Comparison of ENCODE assay signal across 8 cellular contexts in the genomic region with DNA sequence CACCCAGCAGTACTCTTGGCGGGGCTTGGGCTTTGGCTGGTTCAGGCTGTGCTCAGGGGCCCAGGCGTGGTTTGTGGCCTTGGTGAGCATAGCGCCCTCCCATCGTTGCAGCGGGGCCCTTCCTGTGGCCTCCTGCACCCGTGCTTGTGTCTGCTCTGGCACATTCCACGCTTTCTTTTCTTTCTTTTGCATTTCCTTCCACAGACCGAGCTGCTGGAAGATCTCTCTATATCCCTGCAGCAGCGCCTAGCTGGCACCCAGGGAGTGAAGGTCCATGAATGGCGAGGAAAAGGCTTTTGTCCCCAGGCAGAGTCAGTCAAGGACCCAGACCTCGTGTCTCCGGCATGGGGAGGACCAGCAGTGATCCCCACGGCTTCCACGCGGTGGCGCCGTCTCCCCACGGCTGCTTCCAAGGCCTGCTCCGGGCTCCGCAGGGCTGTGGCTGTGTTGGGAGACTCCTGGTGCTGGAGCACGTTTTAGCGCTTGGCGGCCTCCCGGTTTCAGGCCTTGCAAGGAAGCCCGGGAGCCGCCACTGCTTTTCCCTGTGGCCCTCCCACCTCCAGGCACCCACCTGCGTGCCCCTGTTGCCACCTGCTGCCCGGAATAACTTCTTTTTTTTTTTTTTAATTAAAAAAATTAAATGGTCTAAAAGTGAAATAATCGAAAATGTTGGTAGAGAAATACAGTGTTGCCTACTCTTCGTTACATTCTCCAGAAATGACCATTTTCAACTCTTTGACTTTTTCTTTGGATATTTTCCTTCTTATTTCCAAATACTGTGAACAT. TPM values are rescaled to one million over a fixed set of nuclear protein-coding genes. Genes with fewer than 3 reads are reported as not detected.
DNase-seq lines count a peak whose midpoint lies in the region; ATAC-seq, FAIRE-seq and TF ChIP-seq lines count a peak whose summit lies in the region.

No MANE protein-coding gene starts in this region.

- ATAC-seq in HG03469 (IDR thresholded peaks at IDR 0.05; ENCODE audit: unreplicated experiment) (peak; percentile 84), Panc1 (peak; percentile 98)
- peak; percentile 93 to 97 for ATAC-seq in activated T-cell treated with anti-CD3 and anti-CD28 coated beads, Interleukin-2, amount 50 U/mL, for 72 hours (replicated peaks in 1 of 2)
- peak; percentile 89 for ATAC-seq in stimulated activated naive CD8-positive, alpha-beta T cell treated with anti-CD3 and anti-CD28 coated beads, Interleukin-15, amount 100 ng/mL, for 72 hours

- H3K27ac ChIP-seq in Panc1 (ENCODE audit: low read length): no peak overlapping the region
- no peak overlapping the region for H3K27ac ChIP-seq in neural progenitor cell

- intact Hi-C loops in Panc1 (cut with micrococcal nuclease; ENCODE audit: unreplicated experiment): loop anchor here (5.0 kb wide), 2 partner anchors 217 to 507 kb away; no protein-coding TSS in a partner anchor

- no peak overlapping the region for H3K4me2 ChIP-seq in neural progenitor cell

- POLR2A ChIA-PET in Panc1 (lab: Charles Lee): no interaction called here

- H3F3A ChIP-seq in neural progenitor cell (ENCODE audit: low read depth): no peaks in the 10 kb centered on the region

- H3K36me3 Mint-ChIP-seq in activated T-cell treated with anti-CD3 and anti-CD28 coated beads, Interleukin-2, amount 50 U/mL, for 72 hours (ENCODE audit: insufficient read depth in 2 of 2): no peaks in the 10 kb centered on the region
- peaks cover 3% of the 10 kb centered on the region for H3K36me3 Mint-ChIP-seq in neural progenitor cell

- H3K9me3 ChIP-seq in Panc1 (ENCODE audit: control insufficient read depth, insufficient read depth, low read depth, low read length) (no peaks in the 10 kb centered on the region), neural progenitor cell (ENCODE audit: low read depth) (no peaks in the 10 kb centered on the region)

- peak overlapping the region; percentile 52 to 57 for H3K4me3 Mint-ChIP-seq in activated T-cell treated with anti-CD3 and anti-CD28 coated beads, Interleukin-2, amount 50 U/mL, for 72 hours
- no peak overlapping the region for H3K4me3 Mint-ChIP-seq in neural progenitor cell
- peak overlapping the region in 1 of 2 donors; percentile 46 for H3K4me3 Mint-ChIP-seq in stimulated activated naive CD8-positive, alpha-beta T cell treated with anti-CD3 and anti-CD28 coated beads, Interleukin-15, amount 100 ng/mL, for 72 hours

- H3K4me1 ChIP-seq in Panc1 (ENCODE audit: control insufficient read depth, insufficient read depth, low read length) (0 out of 2 replicates have a peak, but pooled peaks cover 4% of the 10 kb centered on the region), neural progenitor cell (no peaks in the 10 kb centered on the region)

- H3K4me1 Mint-ChIP-seq in activated T-cell treated with anti-CD3 and anti-CD28 coated beads, Interleukin-2, amount 50 U/mL, for 72 hours (ENCODE audit: low read depth): peaks cover 10% of the 10 kb centered on the region
- peaks cover 15% of the 10 kb centered on the region for H3K4me1 Mint-ChIP-seq in neural progenitor cell
- peaks cover 19% of the 10 kb centered on the region for H3K4me1 Mint-ChIP-seq in stimulated activated naive CD8-positive, alpha-beta T cell treated with anti-CD3 and anti-CD28 coated beads, Interleukin-15, amount 100 ng/mL, for 72 hours

- no TSS peak for BruUV-seq in Panc1 (replicated peaks; lab: Mats Ljungman, UMichigan)

- H3K27me3 Mint-ChIP-seq in activated T-cell treated with anti-CD3 and anti-CD28 coated beads, Interleukin-2, amount 50 U/mL, for 72 hours (ENCODE audit: low read depth): no peaks in the 10 kb centered on the region
- H3K27me3 Mint-ChIP-seq in neural progenitor cell (ENCODE audit: insufficient read depth, low read depth): peaks cover 6% of the 10 kb centered on the region
- H3K27me3 Mint-ChIP-seq in stimulated activated naive CD8-positive, alpha-beta T cell treated with anti-CD3 and anti-CD28 coated beads, Interleukin-15, amount 100 ng/mL, for 72 hours: peaks cover 30% of the 10 kb centered on the region

- H3K36me3 ChIP-seq in Panc1 (ENCODE audit: control insufficient read depth, insufficient read depth, low read length) (no peaks in the 10 kb centered on the region), neural progenitor cell (no peaks in the 10 kb centered on the region)

- in situ Hi-C loops in Panc1 (cut with HindIII; ENCODE audit: low pct_unique_long_range_greater_than_20kb, low sequenced_read_pairs): no loop called here

- FAIRE-seq in GM19239 (lab: Jason Lieb, UNC): no peak

- DNase-seq in AG09319 (ENCODE audit: extremely low read depth, low read depth) (no peak), GM19239 (ENCODE audit: insufficient read length, low spot score) (peak; percentile 78), Panc1 (ENCODE audit: low read depth, low spot score) (peak; percentile 51), fibroblast of pulmonary artery (ENCODE audit: low read depth) (peak; percentile 63), neural progenitor cell (ENCODE audit: low spot score) (peak; percentile 91)
- peak; percentile 78 to 86 for DNase-seq in activated T-cell treated with anti-CD3 and anti-CD28 coated beads, Interleukin-2, amount 50 U/mL, for 72 hours
- peak; percentile 76 to 79 for DNase-seq in stimulated activated naive CD8-positive, alpha-beta T cell treated with anti-CD3 and anti-CD28 coated beads, Interleukin-15, amount 100 ng/mL, for 72 hours

- no peak overlapping the region for H3K4me3 ChIP-seq in Panc1 (ENCODE audit: low read depth in 2 of 2, low read length in 2 of 2)
- no peak overlapping the region for H3K4me3 ChIP-seq in fibroblast of pulmonary artery (replicated peaks; ENCODE audit: low read depth, low read length)
- H3K4me3 ChIP-seq in neural progenitor cell: no peak overlapping the region

- H3K9me3 Mint-ChIP-seq in activated T-cell treated with anti-CD3 and anti-CD28 coated beads, Interleukin-2, amount 50 U/mL, for 72 hours: no peaks in the 10 kb centered on the region
- H3K9me3 Mint-ChIP-seq in neural progenitor cell: no peaks in the 10 kb centered on the region
- H3K9me3 Mint-ChIP-seq in stimulated activated naive CD8-positive, alpha-beta T cell treated with anti-CD3 and anti-CD28 coated beads, Interleukin-15, amount 100 ng/mL, for 72 hours: no peaks in the 10 kb centered on the region

- no peaks in the 10 kb centered on the region for H3K27me3 ChIP-seq in Panc1 (ENCODE audit: control insufficient read depth, insufficient read depth, low read length)
- peaks cover 4% of the 10 kb centered on the region for H3K27me3 ChIP-seq in neural progenitor cell

- no peak overlapping the region for H3K27ac Mint-ChIP-seq in activated T-cell treated with anti-CD3 and anti-CD28 coated beads, Interleukin-2, amount 50 U/mL, for 72 hours
- peak overlapping the region; percentile 50 for H3K27ac Mint-ChIP-seq in neural progenitor cell
- peak overlapping the region; percentile 61 to 75 for H3K27ac Mint-ChIP-seq in stimulated activated naive CD8-positive, alpha-beta T cell treated with anti-CD3 and anti-CD28 coated beads, Interleukin-15, amount 100 ng/mL, for 72 hours

- H2AFZ ChIP-seq in neural progenitor cell (replicated peaks): peak overlapping the region; percentile 56

- no peaks in the 10 kb centered on the region for H4K20me1 ChIP-seq in neural progenitor cell (ENCODE audit: low read depth)

- CTCF ChIA-PET in Panc1 (lab: Charles Lee): no interaction called here

- H3K79me2 ChIP-seq in neural progenitor cell (ENCODE audit: low read depth): no peaks in the 10 kb centered on the region

- TF ChIP-seq CTCF in AG09319 (IDR thresholded peaks at IDR 0.05; ENCODE audit: low read depth, low read length): peak; percentile 53
- TF ChIP-seq CTCF in Panc1 (IDR thresholded peaks at IDR 0.05): peak; percentile 99
- TF ChIP-seq CTCF in fibroblast of pulmonary artery (IDR thresholded peaks at IDR 0.05; ENCODE audit: low read length, missing control alignments): peak; percentile 67
- TF ChIP-seq CTCF in neural progenitor cell (IDR thresholded peaks at IDR 0.05): peak; percentile 86

- H3K9ac ChIP-seq in neural progenitor cell: no peak overlapping the region

RNA-seq across cellular contexts. Expression of gene GLB1L2, which starts 28.5 kb away (rescaled TPM):
- total RNA-seq in Panc1 (2021; ENCODE audit: unreplicated experiment) (10.4 TPM), neural progenitor cell (ENCODE audit: low replicate concordance) (2.0 and 5.5 TPM in 2 replicates)
- polyA plus RNA-seq in Panc1 (2012; ENCODE audit: insufficient read length): 13.2 TPM
- 1 to 10 TPM; 1.1 to 2.4 TPM for total RNA-seq in activated T-cell treated with anti-CD3 and anti-CD28 coated beads, Interleukin-2, amount 50 U/mL, for 72 hours

RNA-seq across cellular contexts. Expression of gene B3GAT1, which starts 51.8 kb away (rescaled TPM):
- 0.10 TPM for total RNA-seq in Panc1 (2021; ENCODE audit: unreplicated experiment)
- polyA plus RNA-seq in Panc1 (2012; ENCODE audit: insufficient read length): 0.10 TPM
- total RNA-seq in activated T-cell treated with anti-CD3 and anti-CD28 coated beads, Interleukin-2, amount 50 U/mL, for 72 hours: under 1 TPM; 0.05 to 0.42 TPM
- total RNA-seq in neural progenitor cell (ENCODE audit: low replicate concordance): 11.0 and 20.7 TPM in 2 replicates
